In the genomic region with DNA sequence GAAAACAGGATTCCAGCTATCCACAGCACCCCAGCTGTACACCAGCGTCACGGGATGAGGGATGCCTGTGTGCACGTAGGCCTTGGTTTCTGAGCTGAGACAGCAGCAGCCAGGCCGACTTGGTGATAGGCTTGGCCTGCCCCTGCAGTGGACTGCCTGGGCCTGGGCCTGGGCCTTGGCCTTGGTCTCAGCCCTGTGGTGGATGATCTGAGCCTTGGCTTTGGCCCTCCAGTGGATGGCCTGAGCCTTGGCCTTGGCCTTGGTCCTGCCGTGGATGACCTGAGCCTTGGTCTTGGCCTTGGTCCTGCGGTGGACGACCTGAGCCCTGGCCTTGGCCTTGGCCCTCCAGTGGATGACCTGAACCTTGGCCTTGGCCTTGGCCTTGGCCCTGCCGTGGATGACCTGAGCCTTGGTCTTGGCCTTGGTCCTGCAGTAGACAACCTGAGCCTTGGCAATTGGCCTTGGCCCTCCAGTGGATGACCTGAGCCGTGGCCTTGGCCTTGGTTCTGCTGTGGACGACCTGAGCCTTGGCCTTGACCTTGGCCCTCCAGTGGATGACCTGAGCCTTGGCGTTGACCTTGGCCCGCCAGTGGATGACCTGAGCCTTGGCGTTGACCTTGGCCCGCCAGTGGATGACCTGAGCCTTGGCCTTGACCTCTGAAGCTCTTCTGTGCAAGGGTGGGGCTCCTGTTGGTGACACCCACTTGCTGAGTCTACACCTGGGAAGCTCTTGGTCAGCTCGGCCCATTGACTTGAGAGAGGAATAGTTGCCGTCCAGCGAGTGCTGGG, we compare ENCODE assay signal across 12 cellular contexts.
DNase-seq lines count a peak whose midpoint lies in the region; ATAC-seq, FAIRE-seq and TF ChIP-seq lines count a peak whose summit lies in the region.
"Had no signal": no experiment of that assay in that cellular context is flagged by ENCODE, and none has a peak within 500 bp of the region (broad histone marks: within the 10 kb centered on the region; RNA-seq: fewer than 3 reads in every experiment).

No MANE protein-coding gene starts in this region.

- peaks cover 6% of the 10 kb centered on the region; the same call in 1 of the 2 replicates for H4K20me1 ChIP-seq in K562 (replicated peaks; ENCODE audit: control insufficient read depth, insufficient read depth, low read length)

- no peak overlapping the region for H2AFZ ChIP-seq in K562 (ENCODE audit: low read depth, low read length)

- BruUV-seq in K562 (replicated peaks; lab: Mats Ljungman, UMichigan), result no TSS peak

- DNase-seq in K562 (ENCODE audit: extremely low read depth in 1 of 4, low spot score in 3 of 4) (peak in 1 of 4 experiments; percentile 34), kidney (no peak), posterior vena cava (ENCODE audit: low spot score) (peak; percentile 85), hepatic stellate cell (ENCODE audit: low spot score) (no peak), D341Med (ENCODE audit: low spot score) (no peak), ureter (ENCODE audit: low spot score) (no peak)
- DNase-seq in effector CD4-positive, alpha-beta T cell, result no peak
- DNase-seq: activated CD4-positive, CD25-positive, alpha-beta regulatory T cell; activated naive CD4-positive, alpha-beta T cell treated with anti-CD3 and anti-CD28 coated beads, Interleukin-2, amount 50 U/mL, for 16 hours; CD4-positive, alpha-beta memory T cell; central memory CD4-positive, alpha-beta T cell; NCI-H82 had no signal

- H3K27me3 ChIP-seq in K562 (ENCODE audit: control insufficient read depth in 2 of 2, insufficient read depth in 2 of 2, low read length in 2 of 2), result no peaks in the 10 kb centered on the region

- POLR2A ChIA-PET in K562 (lab: Yijun Ruan, JAX), result interaction anchor here (0.5 to 0.6 kb wide), 4 partner anchors 14 to 781 kb away, joined by 3 read pairs; no protein-coding TSS in a partner anchor

- peaks cover 5% of the 10 kb centered on the region for H3K9me1 ChIP-seq in K562 (ENCODE audit: control insufficient read depth, insufficient read depth, low read length)

- TF ChIP-seq CTCF in K562 (IDR thresholded peaks at IDR 0.05 in 2 of 3, conservative IDR thresholded peaks at IDR 0.05 in 1 of 3; ENCODE audit: insufficient read depth in 2 of 3, low read depth in 1 of 3, low read length in 3 of 3) (peak in 1 of 3 experiments; percentile 9; a peak in 1 of 6 replicates), kidney (IDR thresholded peaks at IDR 0.05; ENCODE audit: borderline replicate concordance, extremely low read depth, insufficient read depth) (no peak)

- TF ChIP-seq POLR2A in K562 (conservative IDR thresholded peaks at IDR 0.05), result no peak

- H3K9me3 ChIP-seq in K562 (replicated peaks; ENCODE audit: control insufficient read depth, insufficient read depth, low read depth, low read length) (no peaks in the 10 kb centered on the region), kidney (ENCODE audit: control insufficient read depth in 1 of 2, low read length in 2 of 2) (no peaks in the 10 kb centered on the region)

- H3K36me3 ChIP-seq in K562 (ENCODE audit: control insufficient read depth, insufficient read depth, low read length), result peaks cover 13% of the 10 kb centered on the region; the same call in 2 of the 3 replicates
- H3K36me3 ChIP-seq in kidney (ENCODE audit: control insufficient read depth in 1 of 2, insufficient read depth in 2 of 2, low read length in 2 of 2), result peaks cover 0 to 6% of the 10 kb centered on the region in 2 donors

- in situ Hi-C loops in K562 (cut with MboI), result no loop called here

- 69% methylated on average over 17 of the region's 17 CpGs for WGBS in K562 (ENCODE audit: insufficient coverage, low coverage, missing lambda C conversion rate)

- no peak for FAIRE-seq in K562 (lab: Jason Lieb, UNC)
- no peak for FAIRE-seq in kidney (lab: Jason Lieb, UNC)

- intact Hi-C loops in K562 (cut with micrococcal nuclease), result no loop called here
- intact Hi-C loops in kidney (cut with DNase I), result no loop called here
- intact Hi-C loops in posterior vena cava (cut with DNase I), result no loop called here

- no peak for TF ChIP-seq EP300 in K562 (IDR thresholded peaks at IDR 0.05; ENCODE audit: low read length)

- H3K9ac ChIP-seq in K562 (ENCODE audit: insufficient read depth in 1 of 2, low read depth in 2 of 2, low read length in 2 of 2) (peak overlapping the region in 1 of 2 experiments; percentile 65; a peak in 2 of 4 replicates), kidney (ENCODE audit: low read length in 2 of 2) (no peak overlapping the region)

- peak overlapping the region; percentile 70; the same call in 2 of the 3 replicates for H3K27ac ChIP-seq in K562 (ENCODE audit: extremely low read depth, low read depth, low read length)
- peak overlapping the region; percentile 37 to 41 for H3K27ac ChIP-seq in kidney (ENCODE audit: low read depth in 2 of 2, low read length in 2 of 2)

- H3K79me2 ChIP-seq in K562 (ENCODE audit: control insufficient read depth, insufficient read depth, low read length), result peaks cover 74% of the 10 kb centered on the region

- H3K4me1 ChIP-seq in K562 (replicated peaks in 1 of 2; ENCODE audit: control insufficient read depth in 2 of 2, insufficient read depth in 2 of 2, low read length in 2 of 2), result peaks cover 31 to 45% of the 10 kb centered on the region in 2 experiments
- H3K4me1 ChIP-seq in kidney (ENCODE audit: control insufficient read depth in 1 of 2, insufficient read depth in 1 of 2, low read depth in 1 of 2, low read length in 2 of 2), result peaks cover 5 to 12% of the 10 kb centered on the region in 2 donors

- ATAC-seq in K562, result peak; percentile 71

- H3K4me3 ChIP-seq in K562 (no peak overlapping the region), kidney (ENCODE audit: low read length in 2 of 2) (no peak overlapping the region)

- TF ChIP-seq RAD21 in K562 (CRISPR knock-in tag; conservative IDR thresholded peaks at IDR 0.05 in 1 of 2, IDR thresholded peaks at IDR 0.05 in 1 of 2), result peak in 1 of 2 experiments; percentile 22; a peak in 1 of 4 replicates

- CTCF ChIA-PET in K562 (lab: Yijun Ruan, JAX; ENCODE audit: low intra/inter-chr PET ratio), result no interaction called here

- H3K4me2 ChIP-seq in K562 (ENCODE audit: insufficient read depth, low read length), result peak overlapping the region; percentile 53; the same call in 1 of the 2 replicates

TF ChIP-seq in K562, 482 proteins besides CTCF, POLR2A, EP300 and RAD21 (continues in another document):
- TF ChIP-seq MIER1 (IDR thresholded peaks at IDR 0.05; ENCODE audit: low read depth) (0 out of 2 replicates have a peak, but pooled peaks have one; percentile 56), SNIP1 (IDR thresholded peaks at IDR 0.05; ENCODE audit: low read depth) (no peak)
- TF ChIP-seq, protein P1, sequence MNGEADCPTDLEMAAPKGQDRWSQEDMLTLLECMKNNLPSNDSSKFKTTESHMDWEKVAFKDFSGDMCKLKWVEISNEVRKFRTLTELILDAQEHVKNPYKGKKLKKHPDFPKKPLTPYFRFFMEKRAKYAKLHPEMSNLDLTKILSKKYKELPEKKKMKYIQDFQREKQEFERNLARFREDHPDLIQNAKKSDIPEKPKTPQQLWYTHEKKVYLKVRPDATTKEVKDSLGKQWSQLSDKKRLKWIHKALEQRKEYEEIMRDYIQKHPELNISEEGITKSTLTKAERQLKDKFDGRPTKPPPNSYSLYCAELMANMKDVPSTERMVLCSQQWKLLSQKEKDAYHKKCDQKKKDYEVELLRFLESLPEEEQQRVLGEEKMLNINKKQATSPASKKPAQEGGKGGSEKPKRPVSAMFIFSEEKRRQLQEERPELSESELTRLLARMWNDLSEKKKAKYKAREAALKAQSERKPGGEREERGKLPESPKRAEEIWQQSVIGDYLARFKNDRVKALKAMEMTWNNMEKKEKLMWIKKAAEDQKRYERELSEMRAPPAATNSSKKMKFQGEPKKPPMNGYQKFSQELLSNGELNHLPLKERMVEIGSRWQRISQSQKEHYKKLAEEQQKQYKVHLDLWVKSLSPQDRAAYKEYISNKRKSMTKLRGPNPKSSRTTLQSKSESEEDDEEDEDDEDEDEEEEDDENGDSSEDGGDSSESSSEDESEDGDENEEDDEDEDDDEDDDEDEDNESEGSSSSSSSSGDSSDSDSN (IDR thresholded peaks at IDR 0.05; ENCODE audit: borderline replicate concordance in 1 of 2, low read depth in 2 of 2, low read length in 2 of 2), result 0 out of 4 replicates have a peak, but pooled peaks of 1 of the 2 experiments have one; percentile 3
- TF ChIP-seq, protein P2, sequence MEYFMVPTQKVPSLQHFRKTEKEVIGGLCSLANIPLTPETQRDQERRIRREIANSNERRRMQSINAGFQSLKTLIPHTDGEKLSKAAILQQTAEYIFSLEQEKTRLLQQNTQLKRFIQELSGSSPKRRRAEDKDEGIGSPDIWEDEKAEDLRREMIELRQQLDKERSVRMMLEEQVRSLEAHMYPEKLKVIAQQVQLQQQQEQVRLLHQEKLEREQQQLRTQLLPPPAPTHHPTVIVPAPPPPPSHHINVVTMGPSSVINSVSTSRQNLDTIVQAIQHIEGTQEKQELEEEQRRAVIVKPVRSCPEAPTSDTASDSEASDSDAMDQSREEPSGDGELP (CRISPR knock-in tag; IDR thresholded peaks at IDR 0.05; ENCODE audit: borderline replicate concordance), result 0 out of 2 replicates have a peak, but pooled peaks have one; percentile 20
